ENCODE assay signal across 8 cellular contexts in the genomic region with DNA sequence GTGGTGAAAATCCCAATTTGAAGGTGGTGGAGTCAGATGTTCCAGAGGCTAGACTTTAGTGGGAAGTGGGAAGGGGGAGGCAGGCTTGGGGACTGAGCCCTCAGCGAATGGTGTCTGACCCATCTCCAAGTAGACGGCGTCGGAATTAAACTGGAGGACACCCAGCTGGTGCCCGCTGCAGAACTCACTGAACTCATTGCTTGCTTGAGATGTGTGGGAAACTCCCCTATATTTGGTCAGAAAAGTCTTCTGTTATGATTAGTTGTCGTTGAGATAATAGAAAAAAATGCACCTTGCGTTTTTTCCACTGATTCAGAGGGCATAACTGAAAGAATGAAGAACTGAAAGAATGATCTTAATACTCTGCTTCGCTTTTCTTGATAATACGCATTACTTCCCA. TPM values are rescaled to one million over a fixed set of nuclear protein-coding genes. Genes with fewer than 3 reads are reported as not detected.
DNase-seq lines count a peak whose midpoint lies in the region; ATAC-seq, FAIRE-seq and TF ChIP-seq lines count a peak whose summit lies in the region.

No MANE protein-coding gene starts in this region.

- peak overlapping the region; percentile 97 for H2AFZ ChIP-seq in DND-41 (ENCODE audit: low read depth, low read length)
- peak overlapping the region; percentile 98 for H2AFZ ChIP-seq in GM12878 (ENCODE audit: control insufficient read depth, low read depth, low read length)

- no peak for TF ChIP-seq EP300 in GM12878 (IDR thresholded peaks at IDR 0.05; ENCODE audit: borderline replicate concordance in 1 of 2, control insufficient read depth in 1 of 2, low read depth in 2 of 2, low read length in 2 of 2)

- no peak overlapping the region for H2BK5ac ChIP-seq in mesendoderm (ENCODE audit: low read length)

- no peak for FAIRE-seq in GM12878 (lab: Jason Lieb, UNC)

- H3K4me3 ChIP-seq in DND-41 (ENCODE audit: low read depth in 1 of 2, low read length in 2 of 2) (peak overlapping the region; percentile 57 to 89), HL-60 (replicated peaks; ENCODE audit: insufficient read depth, low read length) (peak overlapping the region; percentile 82), GM12878 (peak overlapping the region; percentile 95), mesendoderm (ENCODE audit: low read length) (no peak overlapping the region), vagina (peak overlapping the region; percentile 62 to 65)

- H2AK5ac ChIP-seq in mesendoderm (ENCODE audit: low read length) = no peak overlapping the region

- no peak overlapping the region for H3K18ac ChIP-seq in mesendoderm (ENCODE audit: low read length)

- WGBS in GM12878 (ENCODE audit: insufficient coverage, insufficient replicate concordance, low lambda C conversion rate, missing lambda C conversion rate) = 39% methylated on average over 9 of the region's 9 CpGs
- WGBS in mesendoderm (ENCODE audit: extremely low coverage, insufficient coverage, low lambda C conversion rate) = no CpG with 5 or more reads among the region's 9 CpGs

- H3K23ac ChIP-seq in mesendoderm (ENCODE audit: low read length) = no peak overlapping the region

- TF ChIP-seq CTCF in DND-41 (IDR thresholded peaks at IDR 0.05; ENCODE audit: borderline replicate concordance, extremely low read depth, low read length, poor library complexity, severe bottlenecking) = no peak
- TF ChIP-seq CTCF in HL-60 (IDR thresholded peaks at IDR 0.05; ENCODE audit: insufficient read depth, low read length) = no peak
- TF ChIP-seq CTCF in GM12878 (IDR thresholded peaks at IDR 0.05 in 2 of 3, conservative IDR thresholded peaks at IDR 0.05 in 1 of 3; ENCODE audit: control insufficient read depth in 2 of 3, extremely low read depth in 1 of 3, insufficient read depth in 1 of 3, low read depth in 3 of 3, low read length in 3 of 3) = no peak
- TF ChIP-seq CTCF in vagina (IDR thresholded peaks at IDR 0.05) = no peak

- peak overlapping the region; percentile 99 for H3K56ac ChIP-seq in mesendoderm (ENCODE audit: low read length)

- RAD21 ChIA-PET in GM12878 (lab: Charles Lee; ENCODE audit: unreplicated experiment) = interaction anchor here (0.7 kb wide), 1 partner anchor 17 kb away, joined by 3 read pairs; no protein-coding TSS in a partner anchor

- H3K79me1 ChIP-seq in mesendoderm (ENCODE audit: low read length) = peaks cover 6% of the 10 kb centered on the region

- in situ Hi-C loops in GM12878 (cut with MboI) = no loop called here

- TF ChIP-seq RAD21 in GM12878 (IDR thresholded peaks at IDR 0.05; ENCODE audit: insufficient read depth, low read depth, low read length) = no peak

- H3K27me3 ChIP-seq in DND-41 (ENCODE audit: insufficient read depth, low read length, poor library complexity) (no peaks in the 10 kb centered on the region), HL-60 (ENCODE audit: insufficient read depth, poor library complexity, severe bottlenecking) (no peaks in the 10 kb centered on the region), GM12878 (replicated peaks in 1 of 2; ENCODE audit: control insufficient read depth in 2 of 2, insufficient read depth in 2 of 2, low read length in 1 of 2) (no peaks in the 10 kb centered on the region), mesendoderm (ENCODE audit: insufficient read depth, low read length, poor library complexity) (no peaks in the 10 kb centered on the region), vagina (no peaks in the 10 kb centered on the region)

- ATAC-seq in DND-41 (ENCODE audit: insufficient read depth, low read depth) (no peak), GM12878 (no peak; the same call in 2 of the 3 replicates)

- H4K5ac ChIP-seq in mesendoderm (ENCODE audit: low read length) = no peak overlapping the region

- H3K36me3 ChIP-seq in DND-41 (ENCODE audit: insufficient read depth, low read length) (peaks cover 32% of the 10 kb centered on the region), GM12878 (ENCODE audit: control insufficient read depth in 2 of 2, insufficient read depth in 2 of 2, low read length in 1 of 2) (no peaks in the 10 kb centered on the region), mesendoderm (ENCODE audit: control insufficient read depth, insufficient read depth, low read length) (no peaks in the 10 kb centered on the region), vagina (peaks cover 0 to 37% of the 10 kb centered on the region in 2 donors)

- POLR2A ChIA-PET in GM12878 (lab: Charles Lee) = interaction anchor here (0.8 kb wide), 1 partner anchor 9 kb away, joined by 3 read pairs; no protein-coding TSS in a partner anchor

- H3K79me2 ChIP-seq in DND-41 (ENCODE audit: insufficient read depth, low read length) (peaks cover 27% of the 10 kb centered on the region), GM12878 (ENCODE audit: control insufficient read depth, insufficient read depth, low read length) (peaks cover 5% of the 10 kb centered on the region; the same call in 1 of the 2 replicates), mesendoderm (ENCODE audit: control insufficient read depth, insufficient read depth, low read length) (peaks cover 3% of the 10 kb centered on the region)

- TF ChIP-seq POLR2A in GM12878 (IDR thresholded peaks at IDR 0.05; ENCODE audit: low read depth, low read length) = no peak
- TF ChIP-seq POLR2A in vagina (IDR thresholded peaks at IDR 0.05) = no peak

- H3K4me2 ChIP-seq in DND-41 (ENCODE audit: insufficient read depth, low read length) (peak overlapping the region; percentile 77), GM12878 (ENCODE audit: control insufficient read depth, insufficient read depth) (peak overlapping the region; percentile 95), mesendoderm (ENCODE audit: low read length) (no peak overlapping the region)

- intact Hi-C loops in GM12878 (cut with micrococcal nuclease; ENCODE audit: unreplicated experiment) = no loop called here
- intact Hi-C loops in vagina (cut with DNase I) = no loop called here

- no peak overlapping the region for H2BK15ac ChIP-seq in mesendoderm (replicated peaks; ENCODE audit: low read depth)

- no peak overlapping the region for H2BK120ac ChIP-seq in mesendoderm (ENCODE audit: low read depth, low read length)

- H4K20me1 ChIP-seq in DND-41 (ENCODE audit: insufficient read depth, low read length) (no peaks in the 10 kb centered on the region), GM12878 (ENCODE audit: control insufficient read depth, insufficient read depth) (no peaks in the 10 kb centered on the region)

- SMC1A ChIA-PET in GM12878 (lab: Charles Lee; ENCODE audit: uncharacterized antibody, unreplicated experiment) = interaction anchor here (0.8 kb wide), 1 partner anchor 35 kb away, joined by 4 read pairs; no protein-coding TSS in a partner anchor

- DNase-seq in DND-41 (no peak), HL-60 (ENCODE audit: low read depth in 1 of 2, low spot score in 1 of 2) (no peak), GM12878 (ENCODE audit: low read depth, low spot score) (no peak), mesendoderm (no peak), vagina (ENCODE audit: extremely low spot score in 2 of 2) (no peak), T1000 (lab: John Stamatoyannopoulos, UW) (no peak), HUDEP-2 (lab: John Stamatoyannopoulos, UW; ENCODE audit: unreplicated experiment in 76 of 76) (no peak)
- DNase-seq in stimulated activated CD8-positive, alpha-beta memory T cell treated with anti-CD3 and anti-CD28 coated beads, Interleukin-4, amount 100 ng/mL, for 48 hours = no peak

- no peak overlapping the region for H3K4ac ChIP-seq in mesendoderm (ENCODE audit: low read depth, low read length)

- H3K9ac ChIP-seq in DND-41 (ENCODE audit: low read depth, low read length) = peak overlapping the region; percentile 70
- H3K9ac ChIP-seq in GM12878 (ENCODE audit: control insufficient read depth, insufficient read depth, low read length) = peak overlapping the region; percentile 90
- no peak overlapping the region for H3K9ac ChIP-seq in mesendoderm (ENCODE audit: low read length)

- TSS peak; percentile 85 for BruUV-seq in GM12878 (replicated peaks; lab: Mats Ljungman, UMichigan)

- CTCF ChIA-PET in GM12878 (lab: Yijun Ruan, JAX) = interaction anchor here (1.3 kb wide), 1 partner anchor 9 kb away, joined by 5 read pairs; the partner anchor contains the start of gene ZNF582

- H3K4me1 ChIP-seq in DND-41 (ENCODE audit: insufficient read depth, low read length) (peaks cover 30% of the 10 kb centered on the region), GM12878 (ENCODE audit: control insufficient read depth, insufficient read depth, low read length) (peaks cover 3% of the 10 kb centered on the region), mesendoderm (ENCODE audit: control insufficient read depth, low read depth, low read length) (peaks cover 6% of the 10 kb centered on the region), vagina (peaks cover 19% of the 10 kb centered on the region)

- peaks cover 39% of the 10 kb centered on the region for H3K9me3 ChIP-seq in DND-41 (ENCODE audit: insufficient read depth, low read length, severe bottlenecking)
- peaks cover 8% of the 10 kb centered on the region; the same call in 2 of the 3 replicates for H3K9me3 ChIP-seq in GM12878 (replicated peaks; ENCODE audit: control insufficient read depth, insufficient read depth, low read length)
- H3K9me3 ChIP-seq in vagina = peaks cover 14% of the 10 kb centered on the region

- no peak overlapping the region for H4K8ac ChIP-seq in mesendoderm (ENCODE audit: low read depth, low read length)

- H3K27ac ChIP-seq in DND-41 (ENCODE audit: low read length) (peak overlapping the region; percentile 92), HL-60 (replicated peaks) (peak overlapping the region; percentile 97), GM12878 (ENCODE audit: control insufficient read depth, insufficient read depth) (peak overlapping the region; percentile 92), mesendoderm (ENCODE audit: low read depth, low read length) (no peak overlapping the region), vagina (peak overlapping the region; percentile 93)

RNA-seq across cellular contexts. Expression of gene ZNF583, which starts 0.9 kb away (rescaled TPM):
- total RNA-seq in GM12878 (2013; cell fraction: nucleolus; rRNA removed) = 14.9 and 17.1 TPM in 2 replicates
- total RNA-seq in GM12878 (2014; rRNA removed) = 1.0 and 1.2 TPM in 2 replicates
- 2.4 and 3.1 TPM in 2 replicates for total RNA-seq in GM12878 (2014; rRNA removed; fragmentation: Illumina TruSeq; extraction: Trizol)
- total RNA-seq in GM12878 (2021) = 1.6 and 1.8 TPM in 2 replicates
- polyA plus RNA-seq in GM12878 (2011; ENCODE audit: low read depth) = 0.60 TPM
- polyA plus RNA-seq in GM12878 (2011; rRNA removed) = 1.4 and 2.5 TPM in 2 replicates
- polyA plus RNA-seq in GM12878 (2011; cell fraction: cytosol; rRNA removed) = 0.28 and 0.43 TPM in 2 replicates
- polyA plus RNA-seq in GM12878 (2011; cell fraction: nucleus; rRNA removed) = 0.78 and 0.90 TPM in 2 replicates
- polyA plus RNA-seq in GM12878 (2012) = 1.6 and 1.7 TPM in 2 replicates
- polyA plus RNA-seq in GM12878 (2014; fragmentation: Illumina TruSeq; extraction: Trizol) = 1.4 and 2.0 TPM in 2 replicates
- under 1 TPM; 0.40 to 0.60 TPM for polyA plus RNA-seq in GM12878 (2014; fragmentation: Nextera tagmentation; extraction: Ambion mirVana)
- polyA plus RNA-seq in GM12878 (2014; rRNA removed) = 0.54 and 1.3 TPM in 2 replicates
- polyA plus RNA-seq in GM12878 (2016; fragmentation: Nextera tagmentation; extraction: Ambion mirVana) = 1 to 10 TPM; 2.2 to 2.7 TPM
- 1.8 and 3.0 TPM in 2 replicates for polyA minus RNA-seq in GM12878 (2011; rRNA and poly(A)+ RNA removed)
- 0.21 and 0.94 TPM in 2 replicates for polyA minus RNA-seq in GM12878 (2011; cell fraction: cytosol; rRNA and poly(A)+ RNA removed)
- 2.2 and 3.7 TPM in 2 replicates for polyA minus RNA-seq in GM12878 (2011; cell fraction: nucleus; rRNA and poly(A)+ RNA removed)
- 2.1 TPM for polyA plus RNA-seq in mesendoderm (2013, experiment 1 of 2)
- 2.2 TPM for polyA plus RNA-seq in mesendoderm (2013, experiment 2 of 2)
- total RNA-seq in vagina = 2.2 TPM

RNA-seq across cellular contexts. Expression of gene ZNF582, which starts 9.9 kb away (rescaled TPM):
- total RNA-seq in GM12878 (2013; cell fraction: nucleolus; rRNA removed) = 1.3 and 2.6 TPM in 2 replicates
- total RNA-seq in GM12878 (2014; rRNA removed) (0.38 and 0.85 TPM in 2 replicates), GM12878 (2014; rRNA removed; fragmentation: Illumina TruSeq; extraction: Trizol) (0.32 and 0.76 TPM in 2 replicates), GM12878 (2021) (0.44 and 0.90 TPM in 2 replicates), vagina (6.9 TPM)
- 0.81 TPM for polyA plus RNA-seq in GM12878 (2011; ENCODE audit: low read depth)
- polyA plus RNA-seq in GM12878 (2011; rRNA removed) (0.73 and 0.88 TPM in 2 replicates), GM12878 (2014; fragmentation: Illumina TruSeq; extraction: Trizol) (0.60 and 1.1 TPM in 2 replicates), GM12878 (2014; fragmentation: Nextera tagmentation; extraction: Ambion mirVana) (under 1 TPM in 1 of 2 experiments, not detected in 1; 0.37 TPM), GM12878 (2014; rRNA removed) (0.58 and 1.4 TPM in 2 replicates), GM12878 (2016; fragmentation: Nextera tagmentation; extraction: Ambion mirVana) (1 to 10 TPM; 1.3 to 1.4 TPM)
- polyA plus RNA-seq in GM12878 (2011; cell fraction: cytosol; rRNA removed) = 0.16 and 0.50 TPM in 2 replicates
- polyA plus RNA-seq in GM12878 (2011; cell fraction: nucleus; rRNA removed) = 0.99 and 1.3 TPM in 2 replicates
- polyA plus RNA-seq in GM12878 (2012) = 0.79 and 1.2 TPM in 2 replicates
- 0.59 and 0.77 TPM in 2 replicates for polyA minus RNA-seq in GM12878 (2011; rRNA and poly(A)+ RNA removed)
- polyA minus RNA-seq in GM12878 (2011; cell fraction: cytosol; rRNA and poly(A)+ RNA removed) = 1.3 TPM in 1 of 2 replicates, not detected in the other
- polyA minus RNA-seq in GM12878 (2011; cell fraction: nucleus; rRNA and poly(A)+ RNA removed) = 0.24 and 0.96 TPM in 2 replicates
- polyA plus RNA-seq in mesendoderm (2013, experiment 1 of 2) = 3.5 TPM
- 3.3 TPM for polyA plus RNA-seq in mesendoderm (2013, experiment 2 of 2)
